Comparison of ENCODE assay signal across 24 cellular contexts in the genomic region with DNA sequence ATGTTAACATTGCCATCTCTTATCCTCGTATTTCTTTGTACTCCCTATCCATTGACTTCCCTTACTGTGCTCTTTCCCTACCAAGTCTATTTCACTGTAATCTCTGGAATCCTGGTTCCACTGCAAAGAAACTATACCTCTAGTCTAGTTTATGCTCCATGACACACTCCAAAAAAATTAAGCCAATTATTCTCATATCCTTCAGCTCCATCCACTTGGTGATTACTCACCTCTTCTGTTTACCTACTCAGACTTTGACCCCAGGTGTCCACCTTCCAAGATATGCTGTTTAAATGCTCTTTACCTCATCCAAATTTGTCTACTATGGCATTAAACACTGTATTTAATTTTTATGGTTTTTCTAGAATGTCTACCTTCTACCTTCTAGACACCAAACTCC.
A peak's percentile ranks its signal among the peaks of the same experiment; 100 is the strongest.
DNase-seq lines count a peak whose midpoint lies in the region; ATAC-seq, FAIRE-seq and TF ChIP-seq lines count a peak whose summit lies in the region.
"Had no signal": no experiment of that assay in that cellular context is flagged by ENCODE, and none has a peak within 500 bp of the region (broad histone marks: within the 10 kb centered on the region; RNA-seq: fewer than 3 reads in every experiment).

No MANE protein-coding gene starts in this region.

- no peak overlapping the region for H3K9ac ChIP-seq in GM12878 (ENCODE audit: control insufficient read depth, insufficient read depth, low read length)

- H3K4me3 Mint-ChIP-seq in CD8-positive, alpha-beta T cell: no peak overlapping the region
- no peak overlapping the region for H3K4me3 Mint-ChIP-seq in naive B cell
- H3K4me3 Mint-ChIP-seq: activated B cell treated with CpG ODN at 0.5 μM for 24 hours; brain; effector memory CD8-positive, alpha-beta T cell; GM23338; nephron progenitor cell had no signal

- H2AFZ ChIP-seq in GM12878 (ENCODE audit: control insufficient read depth, low read depth, low read length): no peak overlapping the region
- H2AFZ ChIP-seq: GM23338 had no signal

- POLR2A ChIA-PET in CD8-positive, alpha-beta T cell (lab: Charles Lee): interaction anchor here (0.8 kb wide), 1 partner anchor 9 kb away, joined by 7 read pairs; no protein-coding TSS in a partner anchor
- POLR2A ChIA-PET in GM12878 (lab: Charles Lee): no interaction called here

- WGBS in GM12878 (ENCODE audit: insufficient coverage, insufficient replicate concordance, low lambda C conversion rate, missing lambda C conversion rate): 93% methylated on average over 1 of the region's 1 CpG

- H3K9me3 ChIP-seq in CD8-positive, alpha-beta T cell (ENCODE audit: low read length): no peaks in the 10 kb centered on the region
- no peaks in the 10 kb centered on the region for H3K9me3 ChIP-seq in GM12878 (replicated peaks; ENCODE audit: control insufficient read depth, insufficient read depth, low read length)
- H3K9me3 ChIP-seq: esophagus squamous epithelium, gastroesophageal sphincter, sigmoid colon had no signal

- TF ChIP-seq POLR2A in GM12878 (IDR thresholded peaks at IDR 0.05; ENCODE audit: low read depth, low read length): no peak

- H3K27ac Mint-ChIP-seq in CD8-positive, alpha-beta T cell: peak overlapping the region; percentile 67
- peak overlapping the region in 4 of 6 donors; percentile 1 to 37 (median 15) for H3K27ac Mint-ChIP-seq in naive B cell
- H3K27ac Mint-ChIP-seq: brain, GM23338, nephron progenitor cell had no signal

- H3K27me3 Mint-ChIP-seq in CD8-positive, alpha-beta T cell (ENCODE audit: low read depth): no peaks in the 10 kb centered on the region
- no peaks in the 10 kb centered on the region for H3K27me3 Mint-ChIP-seq in naive B cell
- H3K27me3 Mint-ChIP-seq: activated B cell treated with CpG ODN at 0.5 μM for 24 hours; brain; effector memory CD8-positive, alpha-beta T cell had no signal

- H3K4me1 ChIP-seq in CD8-positive, alpha-beta T cell (ENCODE audit: insufficient read depth, low read length): peaks cover 11% of the 10 kb centered on the region
- no peaks in the 10 kb centered on the region for H3K4me1 ChIP-seq in GM12878 (ENCODE audit: control insufficient read depth, insufficient read depth, low read length)

- TF ChIP-seq RAD21 in GM12878 (IDR thresholded peaks at IDR 0.05; ENCODE audit: insufficient read depth, low read depth, low read length): no peak

- intact Hi-C loops in CD8-positive, alpha-beta T cell (cut with DNase I, micrococcal nuclease): no loop called here
- intact Hi-C loops in GM12878 (cut with micrococcal nuclease; ENCODE audit: unreplicated experiment): no loop called here

- ATAC-seq in CD8-positive, alpha-beta T cell: no peak
- no peak for ATAC-seq in GM12878
- no peak for ATAC-seq in naive B cell (ENCODE audit: low read depth in 2 of 2)
- ATAC-seq: gastroesophageal sphincter, GM23338 had no signal

- no peaks in the 10 kb centered on the region for H3K27me3 ChIP-seq in CD8-positive, alpha-beta T cell (ENCODE audit: insufficient read depth, low read length)
- no peaks in the 10 kb centered on the region for H3K27me3 ChIP-seq in GM12878 (replicated peaks in 1 of 2; ENCODE audit: control insufficient read depth in 2 of 2, insufficient read depth in 2 of 2, low read length in 1 of 2)
- H3K27me3 ChIP-seq: esophagus squamous epithelium, gastroesophageal sphincter, sigmoid colon had no signal

- H3K27ac ChIP-seq in CD8-positive, alpha-beta T cell (ENCODE audit: low read depth, low read length): no peak overlapping the region
- no peak overlapping the region for H3K27ac ChIP-seq in GM12878 (ENCODE audit: control insufficient read depth, insufficient read depth)
- H3K27ac ChIP-seq: esophagus squamous epithelium, gastroesophageal sphincter, sigmoid colon had no signal

- SMC1A ChIA-PET in GM12878 (lab: Charles Lee; ENCODE audit: uncharacterized antibody, unreplicated experiment): interaction anchor here (1.3 kb wide), 1 partner anchor 9 kb away, joined by 3 read pairs; no protein-coding TSS in a partner anchor

- in situ Hi-C loops in GM12878 (cut with MboI): no loop called here

- H3K4me1 Mint-ChIP-seq in CD8-positive, alpha-beta T cell (ENCODE audit: low read depth): peaks cover 25% of the 10 kb centered on the region
- peaks cover 14 to 22% (median 22%) of the 10 kb centered on the region in 3 donors for H3K4me1 Mint-ChIP-seq in naive B cell
- H3K4me1 Mint-ChIP-seq: brain, GM23338, nephron progenitor cell had no signal

- RAD21 ChIA-PET in GM12878 (lab: Charles Lee; ENCODE audit: unreplicated experiment): interaction anchor here (0.6 to 1.1 kb wide), 2 partner anchors 36 to 138 kb away, joined by 3 read pairs; a partner anchor contains a TSS

- no peaks in the 10 kb centered on the region for H3K36me3 ChIP-seq in CD8-positive, alpha-beta T cell (ENCODE audit: insufficient read depth, low read length)
- peaks cover 0 to 9% of the 10 kb centered on the region in 2 experiments; a peak in 2 of 4 replicates for H3K36me3 ChIP-seq in GM12878 (ENCODE audit: control insufficient read depth in 2 of 2, insufficient read depth in 2 of 2, low read length in 1 of 2)

- no peak overlapping the region for H3K4me2 ChIP-seq in GM12878 (ENCODE audit: control insufficient read depth, insufficient read depth)
- H3K4me2 ChIP-seq: GM23338 had no signal

- H3K9me3 Mint-ChIP-seq in CD8-positive, alpha-beta T cell: no peaks in the 10 kb centered on the region
- H3K9me3 Mint-ChIP-seq in naive B cell: no peaks in the 10 kb centered on the region
- H3K9me3 Mint-ChIP-seq: activated B cell treated with CpG ODN at 0.5 μM for 24 hours; brain; effector memory CD8-positive, alpha-beta T cell; GM23338; nephron progenitor cell had no signal

- TSS peak; percentile 8 for BruUV-seq in GM12878 (replicated peaks; lab: Mats Ljungman, UMichigan)

- DNase-seq in CD8-positive, alpha-beta T cell: no peak
- DNase-seq in HT-29 (ENCODE audit: low spot score): peak; percentile 50
- DNase-seq in GM12878 (ENCODE audit: low read depth, low spot score): no peak
- no peak for DNase-seq in naive B cell
- no peak for DNase-seq in NCI-H1436 treated with DMSO at 0.1 percent for 48 hours (lab: John Stamatoyannopoulos, UW)
- no peak for DNase-seq in occipital lobe (lab: John Stamatoyannopoulos, UW)
- DNase-seq in NCI-H2196 treated with DMSO at 0.1 percent for 48 hours (lab: John Stamatoyannopoulos, UW; ENCODE audit: unreplicated experiment): no peak
- DNase-seq: activated B cell treated with CpG ODN at 0.5 μM for 24 hours; activated CD4-positive, alpha-beta T cell treated with anti-CD3 and anti-CD28 coated beads, Interleukin-2, amount 50 U/mL, for 4 hours; activated CD8-positive, alpha-beta memory T cell treated with anti-CD3 and anti-CD28 coated beads, Interleukin-2, amount 50 U/mL, for 48 hours; activated effector memory CD4-positive, alpha-beta T cell treated with anti-CD3 and anti-CD28 coated beads, Interleukin-2, amount 50 U/mL, for 16 hours; DMS79 treated with DMSO at 0.1 percent for 48 hours; effector memory CD8-positive, alpha-beta T cell; esophagus squamous epithelium; mesendoderm; MM.1S; NCI-H1417 treated with DMSO at 0.1 percent for 48 hours; NCI-H526 treated with DMSO at 0.1 percent for 48 hours; nephron progenitor cell; sigmoid colon had no signal

- H4K20me1 ChIP-seq in GM12878 (ENCODE audit: control insufficient read depth, insufficient read depth): no peaks in the 10 kb centered on the region

- peaks cover 35% of the 10 kb centered on the region for H3K36me3 Mint-ChIP-seq in CD8-positive, alpha-beta T cell
- H3K36me3 Mint-ChIP-seq in naive B cell: peaks cover 7 to 29% of the 10 kb centered on the region in 2 donors

- no peak for FAIRE-seq in GM12878 (lab: Jason Lieb, UNC)
- FAIRE-seq: colon had no signal

- CTCF ChIA-PET in CD8-positive, alpha-beta T cell (lab: Charles Lee): no interaction called here
- CTCF ChIA-PET in GM12878 (lab: Yijun Ruan, JAX): interaction anchor here (1.5 to 1.7 kb wide), 2 partner anchors 35 to 295 kb away, joined by 4 read pairs; a partner anchor contains a TSS

- no peaks in the 10 kb centered on the region for H3K79me2 ChIP-seq in GM12878 (ENCODE audit: control insufficient read depth, insufficient read depth, low read length)

- no peak overlapping the region for H3K4me3 ChIP-seq in CD8-positive, alpha-beta T cell (ENCODE audit: low read depth, low read length)
- H3K4me3 ChIP-seq in GM12878: no peak overlapping the region
- H3K4me3 ChIP-seq: esophagus squamous epithelium, gastroesophageal sphincter, GM23338, sigmoid colon had no signal

- no peak for TF ChIP-seq CTCF in CD8-positive, alpha-beta T cell (IDR thresholded peaks at IDR 0.05)
- no peak for TF ChIP-seq CTCF in GM12878 (IDR thresholded peaks at IDR 0.05 in 2 of 3, conservative IDR thresholded peaks at IDR 0.05 in 1 of 3; ENCODE audit: control insufficient read depth in 2 of 3, extremely low read depth in 1 of 3, insufficient read depth in 1 of 3, low read depth in 3 of 3, low read length in 3 of 3)

- no peak for TF ChIP-seq EP300 in GM12878 (IDR thresholded peaks at IDR 0.05; ENCODE audit: borderline replicate concordance in 1 of 2, control insufficient read depth in 1 of 2, low read depth in 2 of 2, low read length in 2 of 2)

TF ChIP-seq in GM12878, 131 proteins besides CTCF, POLR2A, EP300 and RAD21 (continues in another document):
- no peak for TF ChIP-seq GABPA (IDR thresholded peaks at IDR 0.05; ENCODE audit: low read depth)
- TF ChIP-seq EED (IDR thresholded peaks at IDR 0.05; ENCODE audit: low read depth): no peak
- TF ChIP-seq, protein P1, sequence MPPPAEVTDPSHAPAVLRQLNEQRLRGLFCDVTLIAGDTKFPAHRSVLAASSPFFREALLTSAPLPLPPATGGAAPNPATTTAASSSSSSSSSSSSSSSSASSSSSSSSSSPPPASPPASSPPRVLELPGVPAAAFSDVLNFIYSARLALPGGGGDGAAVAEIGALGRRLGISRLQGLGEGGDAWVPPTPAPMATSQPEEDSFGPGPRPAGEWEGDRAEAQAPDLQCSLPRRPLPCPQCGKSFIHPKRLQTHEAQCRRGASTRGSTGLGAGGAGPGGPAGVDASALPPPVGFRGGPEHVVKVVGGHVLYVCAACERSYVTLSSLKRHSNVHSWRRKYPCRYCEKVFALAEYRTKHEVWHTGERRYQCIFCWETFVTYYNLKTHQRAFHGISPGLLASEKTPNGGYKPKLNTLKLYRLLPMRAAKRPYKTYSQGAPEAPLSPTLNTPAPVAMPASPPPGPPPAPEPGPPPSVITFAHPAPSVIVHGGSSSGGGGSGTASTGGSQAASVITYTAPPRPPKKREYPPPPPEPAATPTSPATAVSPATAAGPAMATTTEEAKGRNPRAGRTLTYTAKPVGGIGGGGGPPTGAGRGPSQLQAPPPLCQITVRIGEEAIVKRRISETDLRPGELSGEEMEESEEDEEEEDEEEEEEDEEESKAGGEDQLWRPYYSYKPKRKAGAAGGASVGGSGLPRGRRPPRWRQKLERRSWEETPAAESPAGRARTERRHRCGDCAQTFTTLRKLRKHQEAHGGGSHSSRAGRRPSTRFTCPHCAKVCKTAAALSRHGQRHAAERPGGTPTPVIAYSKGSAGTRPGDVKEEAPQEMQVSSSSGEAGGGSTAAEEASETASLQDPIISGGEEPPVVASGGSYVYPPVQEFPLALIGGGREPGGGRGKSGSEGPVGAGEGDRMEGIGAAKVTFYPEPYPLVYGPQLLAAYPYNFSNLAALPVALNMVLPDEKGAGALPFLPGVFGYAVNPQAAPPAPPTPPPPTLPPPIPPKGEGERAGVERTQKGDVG (CRISPR knock-in tag; IDR thresholded peaks at IDR 0.05): no peak
